In genomic region chr12:5430639-5431603, GRCh38 we compare ENCODE assay signal across 10 cellular contexts. TPM values are rescaled to one million over a fixed set of nuclear protein-coding genes. Genes with fewer than 3 reads are reported as not detected.
DNase-seq lines count a peak whose midpoint lies in the region; ATAC-seq and TF ChIP-seq lines count a peak whose summit lies in the region.
"Had no signal": no experiment of that assay in that cellular context is flagged by ENCODE, and none has a peak within 500 bp of the region (broad histone marks: within the 10 kb centered on the region; RNA-seq: fewer than 3 reads in every experiment).

No MANE protein-coding gene starts in this region.

- no peaks in the 10 kb centered on the region for H3K4me1 ChIP-seq in foreskin keratinocyte
- H3K4me1 ChIP-seq in parathyroid adenoma: no peaks in the 10 kb centered on the region
- no peaks in the 10 kb centered on the region for H3K4me1 ChIP-seq in BE2C

- H3K36me3 Mint-ChIP-seq in IgD-negative memory B cell: no peaks in the 10 kb centered on the region

- no peaks in the 10 kb centered on the region for H3K9me3 ChIP-seq in parathyroid adenoma (ENCODE audit: control insufficient read depth, low read length)
- H3K9me3 ChIP-seq in BE2C: no peaks in the 10 kb centered on the region

- no peak overlapping the region for H3K27ac Mint-ChIP-seq in IgD-negative memory B cell

- H3K4me2 ChIP-seq in parathyroid adenoma (ENCODE audit: low read length): peak overlapping the region; percentile 7

- no peaks in the 10 kb centered on the region for H3K36me3 ChIP-seq in parathyroid adenoma (ENCODE audit: control insufficient read depth, insufficient read depth, low read length)
- no peaks in the 10 kb centered on the region for H3K36me3 ChIP-seq in BE2C

- no peaks in the 10 kb centered on the region for H3K9me3 Mint-ChIP-seq in IgD-negative memory B cell

- H3K27me3 Mint-ChIP-seq in IgD-negative memory B cell: peaks cover 37% of the 10 kb centered on the region

- peak overlapping the region; percentile 22 to 61 (median 45) for H3K4me3 Mint-ChIP-seq in IgD-negative memory B cell

- H3K4me3 ChIP-seq in parathyroid adenoma (ENCODE audit: low read depth, low read length) (peak overlapping the region; percentile 25), BE2C (ENCODE audit: low read depth, low read length) (no peak overlapping the region)

- DNase-seq in AG08395 (ENCODE audit: low spot score) (peak; percentile 57), foreskin keratinocyte (no peak), HuH-7 (ENCODE audit: low spot score) (no peak), BE2C (no peak)
- DNase-seq in stimulated activated CD4-positive, alpha-beta T cell treated with anti-CD3 and anti-CD28 coated beads, Interleukin-2, amount 100 ng/mL, for 48 hours: no peak
- DNase-seq: DND-41, NCI-H226 had no signal

- H3K79me2 ChIP-seq in parathyroid adenoma: no peaks in the 10 kb centered on the region

- H3K27me3 ChIP-seq in foreskin keratinocyte: peaks cover 99% of the 10 kb centered on the region
- H3K27me3 ChIP-seq in parathyroid adenoma (ENCODE audit: control insufficient read depth, insufficient read depth, low read length): peaks cover 10% of the 10 kb centered on the region
- H3K27me3 ChIP-seq in BE2C: peaks cover 83% of the 10 kb centered on the region

- H3K4me1 Mint-ChIP-seq in IgD-negative memory B cell: peaks cover 3 to 8% (median 7%) of the 10 kb centered on the region in 3 donors

- peak overlapping the region; percentile 15 for H2AFZ ChIP-seq in parathyroid adenoma

- no peak overlapping the region for H3K9ac ChIP-seq in parathyroid adenoma

- H3K27ac ChIP-seq in foreskin keratinocyte: no peak overlapping the region
- H3K27ac ChIP-seq in parathyroid adenoma: no peak overlapping the region

- ATAC-seq in foreskin keratinocyte (peak; percentile 23), HG02571 (IDR thresholded peaks at IDR 0.05; ENCODE audit: unreplicated experiment) (no peak)

- no peak for TF ChIP-seq CTCF in foreskin keratinocyte (conservative IDR thresholded peaks at IDR 0.05)
- no peak for TF ChIP-seq CTCF in parathyroid adenoma (IDR thresholded peaks at IDR 0.05)
- no peak for TF ChIP-seq CTCF in BE2C (IDR thresholded peaks at IDR 0.05; ENCODE audit: low read depth, low read length)

RNA-seq across cellular contexts. Expression of gene NTF3, which starts 1.0 kb away (rescaled TPM):
- not detected for polyA plus RNA-seq in IgD-negative memory B cell
- not detected in 2 replicates for total RNA-seq in foreskin keratinocyte
- not detected in 2 replicates for polyA plus RNA-seq in foreskin keratinocyte
- polyA plus RNA-seq in BE2C (2012; ENCODE audit: insufficient read depth, insufficient read length, low read depth): not detected
